In genomic region chr12:124053855-124054254, GRCh38 we compare ENCODE assay signal across 8 cellular contexts.
DNase-seq lines count a peak whose midpoint lies in the region; ATAC-seq and TF ChIP-seq lines count a peak whose summit lies in the region.

No MANE protein-coding gene starts in this region.

- no peaks in the 10 kb centered on the region for H3K36me3 ChIP-seq in Peyer's patch

- no peak for ATAC-seq in activated naive CD4-positive, alpha-beta T cell treated with anti-CD3 and anti-CD28 coated beads, Interleukin-2, amount 50 U/mL, for 72 hours
- ATAC-seq in GM19351 (IDR thresholded peaks at IDR 0.05; ENCODE audit: unreplicated experiment), result no peak

- H3K4me1 ChIP-seq in Peyer's patch, result no peaks in the 10 kb centered on the region

- H3K36me3 Mint-ChIP-seq in activated naive CD4-positive, alpha-beta T cell treated with anti-CD3 and anti-CD28 coated beads for 36 hours (ENCODE audit: low read depth), result no peaks in the 10 kb centered on the region
- peaks cover 0 to 7% of the 10 kb centered on the region in 2 donors for H3K36me3 Mint-ChIP-seq in activated naive CD4-positive, alpha-beta T cell treated with anti-CD3 and anti-CD28 coated beads, Interleukin-2, amount 50 U/mL, for 72 hours
- H3K36me3 Mint-ChIP-seq in osteocyte (ENCODE audit: unreplicated experiment), result peaks cover 3% of the 10 kb centered on the region

- no peak overlapping the region for H3K4me3 Mint-ChIP-seq in activated naive CD4-positive, alpha-beta T cell treated with anti-CD3 and anti-CD28 coated beads for 36 hours
- H3K4me3 Mint-ChIP-seq in osteocyte (ENCODE audit: unreplicated experiment), result peak overlapping the region; percentile 10

- TF ChIP-seq CTCF in Peyer's patch (IDR thresholded peaks at IDR 0.05) (peak in 4 of 6 experiments; percentile 33 to 55 (median 52)), fibroblast of the aortic adventitia (IDR thresholded peaks at IDR 0.05; ENCODE audit: insufficient read depth, low read length) (peak; percentile 66), osteocyte (IDR thresholded peaks at IDR 0.05) (peak; percentile 82)

- H3K4me1 Mint-ChIP-seq in activated naive CD4-positive, alpha-beta T cell treated with anti-CD3 and anti-CD28 coated beads for 36 hours (ENCODE audit: low read depth), result no peaks in the 10 kb centered on the region
- H3K4me1 Mint-ChIP-seq in osteocyte (ENCODE audit: unreplicated experiment), result peaks cover 10% of the 10 kb centered on the region

- H3K27me3 ChIP-seq in Peyer's patch, result no peaks in the 10 kb centered on the region

- intact Hi-C loops in activated naive CD4-positive, alpha-beta T cell treated with anti-CD3 and anti-CD28 coated beads for 36 hours (cut with micrococcal nuclease), result loop anchor here (1.0 kb wide), 1 partner anchor 267 kb away; no protein-coding TSS in a partner anchor

- H3K4me3 ChIP-seq in Peyer's patch (no peak overlapping the region), fibroblast of the aortic adventitia (ENCODE audit: low read depth, low read length) (no peak overlapping the region)

- peaks cover 5% of the 10 kb centered on the region for H3K27me3 Mint-ChIP-seq in activated naive CD4-positive, alpha-beta T cell treated with anti-CD3 and anti-CD28 coated beads for 36 hours (ENCODE audit: low read depth)
- no peaks in the 10 kb centered on the region for H3K27me3 Mint-ChIP-seq in osteocyte (ENCODE audit: unreplicated experiment)

- no peak overlapping the region for H3K27ac Mint-ChIP-seq in activated naive CD4-positive, alpha-beta T cell treated with anti-CD3 and anti-CD28 coated beads for 36 hours
- no peak overlapping the region for H3K27ac Mint-ChIP-seq in activated naive CD4-positive, alpha-beta T cell treated with anti-CD3 and anti-CD28 coated beads, Interleukin-2, amount 50 U/mL, for 72 hours
- no peak overlapping the region for H3K27ac Mint-ChIP-seq in osteocyte (ENCODE audit: unreplicated experiment)

- DNase-seq in activated naive CD4-positive, alpha-beta T cell treated with anti-CD3 and anti-CD28 coated beads for 36 hours, result peak; percentile 28
- no peak for DNase-seq in activated naive CD4-positive, alpha-beta T cell treated with anti-CD3 and anti-CD28 coated beads, Interleukin-2, amount 50 U/mL, for 72 hours (ENCODE audit: low spot score in 2 of 2)
- DNase-seq in Peyer's patch (peak in 1 of 3 donors; percentile 50), fibroblast of the aortic adventitia (ENCODE audit: low read depth) (peak; percentile 66), osteocyte (ENCODE audit: extremely low spot score, unreplicated experiment) (no peak), NCI-H1105 (lab: John Stamatoyannopoulos, UW) (no peak)
- DNase-seq in activated CD8-positive, alpha-beta memory T cell treated with anti-CD3 and anti-CD28 coated beads, Interleukin-2, amount 50 U/mL, for 4 hours, result no peak

- H3K9me3 Mint-ChIP-seq in activated naive CD4-positive, alpha-beta T cell treated with anti-CD3 and anti-CD28 coated beads for 36 hours, result peaks cover 5% of the 10 kb centered on the region
- peaks cover 0 to 2% of the 10 kb centered on the region in 2 donors for H3K9me3 Mint-ChIP-seq in activated naive CD4-positive, alpha-beta T cell treated with anti-CD3 and anti-CD28 coated beads, Interleukin-2, amount 50 U/mL, for 72 hours
- peaks cover 6% of the 10 kb centered on the region for H3K9me3 Mint-ChIP-seq in osteocyte (ENCODE audit: unreplicated experiment)

- no peak overlapping the region for H3K27ac ChIP-seq in Peyer's patch

- no peaks in the 10 kb centered on the region for H3K9me3 ChIP-seq in Peyer's patch

- CTCF ChIA-PET in activated naive CD4-positive, alpha-beta T cell treated with anti-CD3 and anti-CD28 coated beads for 36 hours (lab: Charles Lee), result interaction anchor here (0.6 to 1.2 kb wide), 4 partner anchors 18 to 268 kb away, joined by 3 to 4 read pairs (median 3); no protein-coding TSS in a partner anchor

- TF ChIP-seq POLR2A in Peyer's patch (IDR thresholded peaks at IDR 0.05), result no peak

Comparison
In these comparisons a context has a peak if more than half of its experiments do, and no peak if none do; other contexts are left out.
1. DNase-seq: peak in activated naive CD4-positive, alpha-beta T cell treated with anti-CD3 and anti-CD28 coated beads for 36 hours (single experiment) and fibroblast of the aortic adventitia (single experiment); none in activated naive CD4-positive, alpha-beta T cell treated with anti-CD3 and anti-CD28 coated beads, Interleukin-2, amount 50 U/mL, for 72 hours (0 of 2), osteocyte (single experiment), activated CD8-positive, alpha-beta memory T cell treated with anti-CD3 and anti-CD28 coated beads, Interleukin-2, amount 50 U/mL, for 4 hours (single experiment) and NCI-H1105 (single experiment).
2. Peak in every context shown above with its lines, with median percentiles within 50 percentile points of each other: CTCF ChIP-seq.